In genomic region chr4:152535236-152535902, GRCh38 we compare ENCODE assay signal across 7 cellular contexts. TPM values are rescaled to one million over a fixed set of nuclear protein-coding genes. Genes with fewer than 3 reads are reported as not detected.
DNase-seq lines count a peak whose midpoint lies in the region; ATAC-seq and TF ChIP-seq lines count a peak whose summit lies in the region.

No MANE protein-coding gene starts in this region.

- ATAC-seq in GM18867 (IDR thresholded peaks at IDR 0.05; ENCODE audit: unreplicated experiment), result peak; percentile 4
- ATAC-seq in HG02763 (IDR thresholded peaks at IDR 0.05; ENCODE audit: unreplicated experiment), result peak; percentile 2
- ATAC-seq in RWPE2 (ENCODE audit: low read depth), result peak; percentile 15
- peak; percentile 0 for ATAC-seq in memory B cell (ENCODE audit: low read depth)
- peak in 1 of 2 donors; percentile 31 for ATAC-seq in upper lobe of left lung (ENCODE audit: low FRiP score in 2 of 2)

- DNase-seq in RWPE2 (ENCODE audit: low spot score) (peak; percentile 56), cerebellum (ENCODE audit: low spot score) (peak; percentile 3), memory B cell (ENCODE audit: low spot score in 2 of 2) (no peak), upper lobe of left lung (peak in 1 of 2 donors; percentile 89), DMS79 treated with DMSO at 0.1 percent for 48 hours (lab: John Stamatoyannopoulos, UW) (no peak)

- H3K36me3 ChIP-seq in RWPE2 (ENCODE audit: low read depth) (peaks cover 10% of the 10 kb centered on the region), upper lobe of left lung (peaks cover 0 to 10% (median 5%) of the 10 kb centered on the region in 4 donors)

- H3K9me3 ChIP-seq in RWPE2 (ENCODE audit: severe bottlenecking) (no peaks in the 10 kb centered on the region), upper lobe of left lung (no peaks in the 10 kb centered on the region)

- peaks cover 24% of the 10 kb centered on the region for H3K4me1 ChIP-seq in RWPE2 (ENCODE audit: insufficient read depth, poor library complexity, severe bottlenecking)
- H3K4me1 ChIP-seq in upper lobe of left lung, result peaks cover 29 to 47% (median 34%) of the 10 kb centered on the region in 4 donors

- H3K4me3 ChIP-seq in RWPE2 (ENCODE audit: severe bottlenecking), result peak overlapping the region; percentile 83
- H3K4me3 ChIP-seq in upper lobe of left lung, result peak overlapping the region; percentile 77 to 99 (median 95)

- no peak for TF ChIP-seq CTCF in RWPE2 (IDR thresholded peaks at IDR 0.05; ENCODE audit: poor library complexity, severe bottlenecking)
- TF ChIP-seq CTCF in upper lobe of left lung (IDR thresholded peaks at IDR 0.05), result no peak

- H3K4me1 Mint-ChIP-seq in memory B cell, result peaks cover 46% of the 10 kb centered on the region

- H3K36me3 Mint-ChIP-seq in memory B cell, result peaks cover 23% of the 10 kb centered on the region

- peak overlapping the region; percentile 97 for H3K27ac Mint-ChIP-seq in memory B cell

- H3K4me3 Mint-ChIP-seq in memory B cell, result peak overlapping the region; percentile 97

- TF ChIP-seq POLR2A in upper lobe of left lung (IDR thresholded peaks at IDR 0.05), result no peak

- H3K27ac ChIP-seq in RWPE2 (ENCODE audit: poor library complexity, severe bottlenecking), result peak overlapping the region; percentile 77
- peak overlapping the region; percentile 95 to 97 (median 97) for H3K27ac ChIP-seq in upper lobe of left lung

- H3K27me3 Mint-ChIP-seq in memory B cell, result no peaks in the 10 kb centered on the region

- H3K27me3 ChIP-seq in RWPE2 (ENCODE audit: insufficient read depth, poor library complexity, severe bottlenecking) (no peaks in the 10 kb centered on the region), upper lobe of left lung (no peaks in the 10 kb centered on the region)

- no peaks in the 10 kb centered on the region for H3K9me3 Mint-ChIP-seq in memory B cell

- 0 to 7% methylated on average over 7 to 39 of the region's 70 CpGs for WGBS in upper lobe of left lung, 2 donors

- TF ChIP-seq EP300 in upper lobe of left lung (IDR thresholded peaks at IDR 0.05), result no peak

RNA-seq across cellular contexts. Expression of gene FBXW7, which starts 0.5 kb away (rescaled TPM):
- total RNA-seq in cerebellum, result 107 TPM
- 100 to 1,000 TPM in 1 of 6 donors, 10 to 100 TPM in 5; 36.5 to 116 (median 52.5) TPM for total RNA-seq in upper lobe of left lung

Comparison
In these comparisons a context has a peak if more than half of its experiments do, and no peak if none do; other contexts are left out.
1. DNase-seq: peak in RWPE2 (single experiment) and cerebellum (single experiment); none in memory B cell (0 of 2) and DMS79 treated with DMSO at 0.1 percent for 48 hours (single experiment).